ENCODE assay signal across 8 cellular contexts in genomic region chr12:98939350-98939749, GRCh38.
A peak's percentile ranks its signal among the peaks of the same experiment; 100 is the strongest.
DNase-seq lines count a peak whose midpoint lies in the region; ATAC-seq and TF ChIP-seq lines count a peak whose summit lies in the region.

No MANE protein-coding gene starts in this region.

- TF ChIP-seq POLR2A in esophagus squamous epithelium (IDR thresholded peaks at IDR 0.05) = no peak

- H3K27ac ChIP-seq in esophagus squamous epithelium = no peak overlapping the region

- no peak overlapping the region for H3K27ac Mint-ChIP-seq in nephron

- no peaks in the 10 kb centered on the region for H3K36me3 Mint-ChIP-seq in nephron (ENCODE audit: low read depth)

- no peak overlapping the region for H3K9ac ChIP-seq in Loucy (ENCODE audit: low read depth, low read length, poor library complexity, severe bottlenecking)

- WGBS in esophagus squamous epithelium, 2 donors = 22 to 25% methylated on average over 2 of the region's 2 CpGs

- H3K4me3 ChIP-seq in Loucy (ENCODE audit: low read length, poor library complexity, severe bottlenecking) = no peak overlapping the region
- H3K4me3 ChIP-seq in esophagus squamous epithelium = no peak overlapping the region

- H3K4me1 ChIP-seq in Loucy (ENCODE audit: insufficient read depth, low read length, poor library complexity, severe bottlenecking) = no peaks in the 10 kb centered on the region
- H3K4me1 ChIP-seq in esophagus squamous epithelium = no peaks in the 10 kb centered on the region

- H3K27me3 ChIP-seq in Loucy (ENCODE audit: insufficient read depth, low read length, poor library complexity, severe bottlenecking) (no peaks in the 10 kb centered on the region), esophagus squamous epithelium (no peaks in the 10 kb centered on the region)

- no peak overlapping the region for H3K4me3 Mint-ChIP-seq in nephron

- H4K20me1 ChIP-seq in Loucy (ENCODE audit: insufficient read depth, low read length, poor library complexity, severe bottlenecking) = no peaks in the 10 kb centered on the region

- no peaks in the 10 kb centered on the region for H3K36me3 ChIP-seq in Loucy (ENCODE audit: insufficient read depth, low read length)
- H3K36me3 ChIP-seq in esophagus squamous epithelium = no peaks in the 10 kb centered on the region

- TF ChIP-seq CTCF in Loucy (conservative IDR thresholded peaks at IDR 0.05; ENCODE audit: low read length) (peak; percentile 57), nephron (IDR thresholded peaks at IDR 0.05; ENCODE audit: unreplicated experiment in 3 of 3) (peak; percentile 32 to 55 (median 40)), esophagus squamous epithelium (IDR thresholded peaks at IDR 0.05) (peak in 1 of 6 experiments; percentile 34)

- peaks cover 12% of the 10 kb centered on the region for H3K9me3 Mint-ChIP-seq in nephron

- intact Hi-C loops in esophagus squamous epithelium (cut with DNase I) = no loop called here

- H2AFZ ChIP-seq in Loucy (ENCODE audit: low read length) = 0 out of 2 replicates have a peak overlapping the region, but pooled peaks have one; percentile 18

- DNase-seq in GM03348 (ENCODE audit: low spot score) (peak; percentile 54), cerebellar cortex (ENCODE audit: low spot score) (peak; percentile 19), GOT3 (lab: John Stamatoyannopoulos, UW) (no peak), amniotic stem cell (lab: John Stamatoyannopoulos, UW) (no peak), esophagus squamous epithelium (lab: John Stamatoyannopoulos, UW) (no peak)

- ATAC-seq in GM21786 (IDR thresholded peaks at IDR 0.05; ENCODE audit: unreplicated experiment) = no peak

- H3K79me2 ChIP-seq in Loucy (ENCODE audit: insufficient read depth, low read length) = no peaks in the 10 kb centered on the region

- H3K9me2 ChIP-seq in Loucy (replicated peaks; ENCODE audit: low read depth, low read length) = no peaks in the 10 kb centered on the region

- no peaks in the 10 kb centered on the region for H3K4me1 Mint-ChIP-seq in nephron

- H3K4me2 ChIP-seq in Loucy (ENCODE audit: low read depth, low read length, poor library complexity, severe bottlenecking) = no peak overlapping the region

- no peaks in the 10 kb centered on the region for H3K9me3 ChIP-seq in Loucy (ENCODE audit: insufficient read depth, low read depth, low read length)
- H3K9me3 ChIP-seq in esophagus squamous epithelium = peaks cover 0 to 7% (median 0%) of the 10 kb centered on the region in 3 donors

- no peaks in the 10 kb centered on the region for H3K27me3 Mint-ChIP-seq in nephron (ENCODE audit: low read depth)

- H3F3A ChIP-seq in Loucy (ENCODE audit: low read depth) = no peaks in the 10 kb centered on the region

Comparison
In these comparisons a context has a peak if more than half of its experiments do, and no peak if none do; other contexts are left out.
1. DNase-seq: peak in GM03348 (single experiment) and cerebellar cortex (single experiment); none in GOT3 (single experiment), amniotic stem cell (single experiment) and esophagus squamous epithelium (single experiment).